In the genomic region with DNA sequence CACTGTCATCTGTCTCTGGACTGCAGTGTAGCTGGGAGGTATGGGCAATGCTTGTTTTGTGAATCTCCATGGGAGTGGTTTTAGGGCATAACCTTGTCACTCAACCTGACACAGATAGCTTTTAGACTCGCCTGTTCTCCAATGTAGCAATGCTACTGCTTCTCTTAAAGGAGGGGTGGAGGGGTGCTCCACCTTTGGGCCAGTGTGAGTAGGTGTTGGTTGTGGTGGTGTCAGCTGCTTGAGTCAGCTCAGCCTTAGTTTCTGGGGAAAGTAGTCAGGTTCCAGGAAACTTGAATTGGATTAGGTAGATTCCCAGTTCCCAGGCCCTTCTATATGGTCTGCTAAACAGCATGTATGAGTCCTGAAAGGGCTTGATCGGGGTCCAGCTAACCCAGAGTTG, we compare ENCODE assay signal across 31 cellular contexts.
"Had no signal": no experiment of that assay in that cellular context is flagged by ENCODE, and none has a peak within 500 bp of the region (broad histone marks: within the 10 kb centered on the region; RNA-seq: fewer than 3 reads in every experiment).

No MANE protein-coding gene starts in this region.

- H3K4me3 Mint-ChIP-seq: natural killer cell; nephron; neural progenitor cell; stimulated activated memory B cell treated with anti-CD40 and anti-IgM and Interleukin-4, amounts not matched to agents 10 μg/mL and 1 μg/mL and 100 μg/mL, for 72 hours; stimulated activated naive CD8-positive, alpha-beta T cell treated with anti-CD3 and anti-CD28 coated beads, Interleukin-15, amount 100 ng/mL, for 72 hours; type B pancreatic cell had no signal

- H3K36me3 Mint-ChIP-seq: natural killer cell; neural progenitor cell; stimulated activated memory B cell treated with anti-CD40 and anti-IgM and Interleukin-4, amounts not matched to agents 10 μg/mL and 1 μg/mL and 100 μg/mL, for 72 hours; type B pancreatic cell had no signal

- H3K36me3 ChIP-seq: neural progenitor cell, ovary, spleen, suprapubic skin, tibial artery, transverse colon, upper lobe of right lung, vagina had no signal

- H3K9me3 Mint-ChIP-seq: nephron had no signal

- H3K9me3 ChIP-seq: psoas muscle, suprapubic skin, testis, transverse colon, upper lobe of right lung, vagina had no signal

- H3K27me3 Mint-ChIP-seq: progenitor cell of endocrine pancreas; stimulated activated memory B cell treated with anti-CD40 and anti-IgM and Interleukin-4, amounts not matched to agents 10 μg/mL and 1 μg/mL and 100 μg/mL, for 72 hours; stimulated activated naive CD8-positive, alpha-beta T cell treated with anti-CD3 and anti-CD28 coated beads, Interleukin-15, amount 100 ng/mL, for 72 hours; type B pancreatic cell had no signal

- H3K4me1 Mint-ChIP-seq: natural killer cell; nephron; neural progenitor cell; stimulated activated memory B cell treated with anti-CD40 and anti-IgM and Interleukin-4, amounts not matched to agents 10 μg/mL and 1 μg/mL and 100 μg/mL, for 72 hours; stimulated activated naive CD8-positive, alpha-beta T cell treated with anti-CD3 and anti-CD28 coated beads, Interleukin-15, amount 100 ng/mL, for 72 hours had no signal

- H3K9ac ChIP-seq: neural progenitor cell, parathyroid adenoma had no signal

- H3K4me2 ChIP-seq: neural progenitor cell, smooth muscle cell had no signal

- H3K4me3 ChIP-seq: neural progenitor cell, ovary, psoas muscle, skin epidermis, smooth muscle cell, spleen, suprapubic skin, testis, tibial artery, transverse colon, upper lobe of right lung, vagina had no signal

- H3K27ac Mint-ChIP-seq: natural killer cell; nephron; neural progenitor cell; progenitor cell of endocrine pancreas; stimulated activated memory B cell treated with anti-CD40 and anti-IgM and Interleukin-4, amounts not matched to agents 10 μg/mL and 1 μg/mL and 100 μg/mL, for 72 hours; stimulated activated naive CD8-positive, alpha-beta T cell treated with anti-CD3 and anti-CD28 coated beads, Interleukin-15, amount 100 ng/mL, for 72 hours; type B pancreatic cell had no signal

- FAIRE-seq: urothelium cell line had no signal

- ATAC-seq: natural killer cell; psoas muscle; right cardiac atrium; sciatic nerve; stimulated activated memory B cell treated with anti-CD40 and anti-IgM and Interleukin-4, amounts not matched to agents 10 μg/mL and 1 μg/mL and 100 μg/mL, for 72 hours; stimulated activated naive CD8-positive, alpha-beta T cell treated with anti-CD3 and anti-CD28 coated beads, Interleukin-15, amount 100 ng/mL, for 72 hours; stimulated activated naive CD8-positive, alpha-beta T cell treated with anti-CD3 and anti-CD28 coated beads, Interleukin-15, Interleukin-2, amounts not matched to agents 100 U/mL and 50 U/mL, for 24 hours had no signal

- H3K27ac ChIP-seq: neural progenitor cell, ovary, parathyroid adenoma, psoas muscle, skin epidermis, spleen, suprapubic skin, testis, tibial artery, transverse colon, upper lobe of right lung, vagina had no signal

- DNase-seq: natural killer cell; occipital lobe; ovary; psoas muscle; right cardiac atrium; spleen; stimulated activated CD4-positive, alpha-beta T cell treated with anti-CD3 and anti-CD28 coated beads, Interleukin-12 subunit alpha, Interleukin-12 subunit beta, amount 100 ng/mL, for 4 hours; stimulated activated CD4-positive, alpha-beta T cell treated with anti-CD3 and anti-CD28 coated beads, Interleukin-1b, Interleukin-23, amount 100 ng/mL, for 48 hours; stimulated activated CD4-positive, alpha-beta T cell treated with anti-CD3 and anti-CD28 coated beads, Interleukin-4, amount 100 ng/mL, for 1 hour; stimulated activated CD4-positive, alpha-beta T cell treated with anti-CD3 and anti-CD28 coated beads, Interleukin-4, amount 100 ng/mL, for 4 hours; stimulated activated CD8-positive, alpha-beta memory T cell treated with anti-CD3 and anti-CD28 coated beads, Interleukin-4, amount 100 ng/mL, for 48 hours; stimulated activated naive CD4-positive, alpha-beta T cell; stimulated activated naive CD8-positive, alpha-beta T cell treated with anti-CD3 and anti-CD28 coated beads, Interleukin-15, amount 100 ng/mL, for 72 hours; stimulated activated naive CD8-positive, alpha-beta T cell treated with anti-CD3 and anti-CD28 coated beads, Interleukin-15, Interleukin-2, amounts not matched to agents 100 U/mL and 50 U/mL, for 24 hours; substantia nigra; testis; tibial artery; transverse colon; upper lobe of right lung had no signal

- H3K4me1 ChIP-seq: neural progenitor cell, parathyroid adenoma, psoas muscle, spleen, suprapubic skin, testis, tibial artery, transverse colon, upper lobe of right lung, vagina had no signal

- H3K79me2 ChIP-seq: parathyroid adenoma had no signal

- H2AFZ ChIP-seq: neural progenitor cell, parathyroid adenoma had no signal

- H3K27me3 ChIP-seq: neural progenitor cell, ovary, spleen, suprapubic skin, testis, tibial artery, transverse colon, upper lobe of right lung, vagina had no signal
